ENCODE assay signal across 8 cellular contexts in the genomic region with DNA sequence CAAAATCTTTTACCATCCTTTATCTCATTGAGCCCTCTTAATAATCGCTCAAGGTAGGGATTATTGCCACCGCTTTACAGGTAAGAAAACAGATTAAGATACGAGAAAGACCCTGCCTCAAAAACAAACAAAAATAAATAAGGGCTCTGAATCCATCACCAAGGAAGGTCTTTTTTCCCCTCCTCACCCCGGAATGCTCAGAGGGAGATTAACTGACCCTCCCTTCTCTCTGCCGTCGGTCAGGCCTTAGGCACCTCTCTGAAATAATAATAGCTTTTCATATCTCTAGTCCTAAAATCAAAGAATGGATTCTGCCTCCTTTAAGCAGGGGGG. TPM values are rescaled to one million over a fixed set of nuclear protein-coding genes. Genes with fewer than 3 reads are reported as not detected.
DNase-seq lines count a peak whose midpoint lies in the region; ATAC-seq and TF ChIP-seq lines count a peak whose summit lies in the region.

No MANE protein-coding gene starts in this region.

- intact Hi-C loops in heart right ventricle (cut with DNase I) = loop anchor here in 3 of 10 donors (5.0 kb wide), 2 partner anchors 80 to 95 kb away; partner anchors contain the start of genes ARL2 (in 2 of the 3) and BATF2 (in 1 of the 3)
- intact Hi-C loops in left cardiac atrium (cut with DNase I) = no loop called here
- intact Hi-C loops in breast epithelium (cut with DNase I; ENCODE audit: low total_unique reads) = no loop called here
- intact Hi-C loops in vagina (cut with DNase I) = loop anchor here (10.0 kb wide), 1 partner anchor 1303 kb away; the partner anchor contains the start of gene PLAAT3

- H3K9me3 ChIP-seq in heart right ventricle = no peaks in the 10 kb centered on the region
- no peaks in the 10 kb centered on the region for H3K9me3 ChIP-seq in breast epithelium
- H3K9me3 ChIP-seq in mononuclear cell (ENCODE audit: low read depth, low read length) = no peaks in the 10 kb centered on the region
- H3K9me3 ChIP-seq in vagina = no peaks in the 10 kb centered on the region

- H3K4me1 ChIP-seq in heart right ventricle (peaks cover 5 to 43% (median 34%) of the 10 kb centered on the region in 9 donors), breast epithelium (peaks cover 0 to 9% of the 10 kb centered on the region in 2 donors), mononuclear cell (ENCODE audit: insufficient read depth, low read length) (peaks cover 24% of the 10 kb centered on the region), vagina (peaks cover 34% of the 10 kb centered on the region)

- H3K27ac ChIP-seq in heart right ventricle = peak overlapping the region; percentile 27 to 96 (median 80)
- peak overlapping the region; percentile 59 to 85 for H3K27ac ChIP-seq in breast epithelium
- H3K27ac ChIP-seq in vagina = peak overlapping the region; percentile 83

- TF ChIP-seq POLR2A in breast epithelium (IDR thresholded peaks at IDR 0.05) = no peak
- TF ChIP-seq POLR2A in vagina (IDR thresholded peaks at IDR 0.05) = no peak

- H3K36me3 ChIP-seq in heart right ventricle = peaks cover 0 to 20% (median 16%) of the 10 kb centered on the region in 9 donors
- no peaks in the 10 kb centered on the region for H3K36me3 ChIP-seq in breast epithelium
- peaks cover 0 to 17% of the 10 kb centered on the region in 2 donors for H3K36me3 ChIP-seq in vagina

- no peaks in the 10 kb centered on the region for H3K27me3 ChIP-seq in heart right ventricle
- H3K27me3 ChIP-seq in breast epithelium = no peaks in the 10 kb centered on the region
- H3K27me3 ChIP-seq in mononuclear cell (ENCODE audit: insufficient read depth, low read length) = no peaks in the 10 kb centered on the region
- H3K27me3 ChIP-seq in vagina = no peaks in the 10 kb centered on the region

- WGBS in heart right ventricle, 2 donors = 2 to 3% methylated on average over 6 of the region's 6 CpGs

- DNase-seq in heart right ventricle (no peak), left cardiac atrium (no peak), breast epithelium (ENCODE audit: low spot score in 2 of 2) (no peak), vagina (ENCODE audit: extremely low spot score in 2 of 2) (no peak), inferior parietal cortex (ENCODE audit: extremely low spot score) (no peak), GM19238 (ENCODE audit: insufficient read length, low spot score) (no peak)

- TF ChIP-seq CTCF in heart right ventricle (IDR thresholded peaks at IDR 0.05) (no peak), breast epithelium (IDR thresholded peaks at IDR 0.05) (no peak), vagina (IDR thresholded peaks at IDR 0.05) (no peak)

- ATAC-seq in heart right ventricle (no peak), left cardiac atrium (no peak), HG02759 (IDR thresholded peaks at IDR 0.05; ENCODE audit: unreplicated experiment) (no peak)

- peak overlapping the region; percentile 36 to 98 (median 78) for H3K4me3 ChIP-seq in heart right ventricle
- H3K4me3 ChIP-seq in breast epithelium = peak overlapping the region; percentile 85 to 97 (median 96)
- peak overlapping the region; percentile 77 for H3K4me3 ChIP-seq in mononuclear cell (ENCODE audit: low read length)
- peak overlapping the region; percentile 46 to 89 for H3K4me3 ChIP-seq in vagina

RNA-seq across cellular contexts. Expression of gene ATG2A, which starts 0.6 kb away (rescaled TPM):
- total RNA-seq in heart right ventricle (10 to 100 TPM; 12.4 to 17.7 (median 16.0) TPM), left cardiac atrium (10 to 100 TPM; 12.3 to 14.6 TPM), breast epithelium (10 to 100 TPM; 20.0 to 22.1 (median 21.2) TPM), mononuclear cell (80.2 TPM), vagina (27.0 TPM)
- 10 to 100 TPM; 14.8 to 18.6 TPM for polyA plus RNA-seq in heart right ventricle

RNA-seq across cellular contexts. Expression of gene PPP2R5B, which starts 6.9 kb away (rescaled TPM):
- 10 to 100 TPM; 13.4 to 29.8 (median 20.4) TPM for total RNA-seq in heart right ventricle
- polyA plus RNA-seq in heart right ventricle = 10 to 100 TPM; 26.6 to 30.8 TPM
- total RNA-seq in left cardiac atrium = 10 to 100 TPM; 17.9 to 20.5 TPM
- 10 to 100 TPM; 12.8 to 14.0 (median 13.8) TPM for total RNA-seq in breast epithelium
- 5.8 TPM for total RNA-seq in mononuclear cell
- 16.9 TPM for total RNA-seq in vagina

RNA-seq across cellular contexts. Expression of gene GPHA2, which starts 18.1 kb away (rescaled TPM):
- total RNA-seq in heart right ventricle = not detected
- polyA plus RNA-seq in heart right ventricle = not detected
- total RNA-seq in left cardiac atrium = not detected
- not detected for total RNA-seq in breast epithelium
- not detected for total RNA-seq in mononuclear cell
- not detected for total RNA-seq in vagina

RNA-seq across cellular contexts. Expression of gene EHD1, which starts 39.2 kb away (rescaled TPM):
- total RNA-seq in heart right ventricle (10 to 100 TPM; 30.7 to 73.1 (median 43.9) TPM), left cardiac atrium (10 to 100 TPM; 36.6 to 43.1 TPM), breast epithelium (10 to 100 TPM; 26.9 to 45.4 (median 31.2) TPM), mononuclear cell (183 TPM), vagina (61.6 TPM)
- 10 to 100 TPM; 26.0 to 39.7 TPM for polyA plus RNA-seq in heart right ventricle

RNA-seq across cellular contexts. Expression of gene MAJIN, which starts 54.3 kb away (rescaled TPM):
- total RNA-seq in heart right ventricle = not detected
- polyA plus RNA-seq in heart right ventricle = not detected
- total RNA-seq in left cardiac atrium = not detected
- not detected for total RNA-seq in breast epithelium
- total RNA-seq in mononuclear cell = not detected
- total RNA-seq in vagina = not detected
